Comparison of ENCODE assay signal across 1 cellular context in the genomic region with DNA sequence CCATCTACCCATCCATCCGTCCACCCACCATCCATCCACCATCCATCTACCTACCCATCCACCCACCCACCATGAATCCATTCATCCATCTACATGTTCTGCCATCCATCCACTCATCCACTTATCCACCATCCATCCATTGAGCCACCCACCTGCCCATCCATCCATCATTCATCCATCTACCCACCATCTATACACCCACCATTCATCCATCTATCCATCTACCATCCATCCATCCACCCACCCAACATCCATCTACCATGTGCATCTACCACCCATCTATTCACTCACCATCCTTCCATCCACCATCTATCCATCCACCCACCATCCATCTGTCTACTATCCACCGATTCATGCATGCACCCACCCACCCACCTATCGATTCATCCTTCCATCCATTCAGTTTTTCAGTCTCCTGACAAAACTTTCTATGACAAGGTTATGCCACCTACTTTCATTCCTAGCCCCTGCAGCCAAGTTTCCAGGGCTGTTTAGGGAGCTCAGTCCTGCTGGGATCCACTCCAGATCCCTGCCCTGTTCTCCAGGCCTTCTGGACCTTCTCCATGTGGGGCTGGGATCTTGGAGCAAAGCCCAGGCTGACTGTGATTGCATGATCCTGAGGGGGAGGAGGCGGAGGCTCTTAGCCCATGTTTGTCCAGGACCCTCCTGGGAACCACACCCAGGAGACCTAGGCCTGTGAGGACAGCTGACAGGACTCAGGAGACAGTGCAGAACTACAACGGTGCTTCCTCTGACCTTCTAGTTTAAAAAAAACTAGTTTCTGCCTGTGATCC.
TF ChIP-seq lines count a peak whose summit lies in the region.

No MANE protein-coding gene starts in this region.

TF ChIP-seq in K562, 482 proteins besides CTCF, POLR2A, EP300 and RAD21:
- TF ChIP-seq, protein P1, sequence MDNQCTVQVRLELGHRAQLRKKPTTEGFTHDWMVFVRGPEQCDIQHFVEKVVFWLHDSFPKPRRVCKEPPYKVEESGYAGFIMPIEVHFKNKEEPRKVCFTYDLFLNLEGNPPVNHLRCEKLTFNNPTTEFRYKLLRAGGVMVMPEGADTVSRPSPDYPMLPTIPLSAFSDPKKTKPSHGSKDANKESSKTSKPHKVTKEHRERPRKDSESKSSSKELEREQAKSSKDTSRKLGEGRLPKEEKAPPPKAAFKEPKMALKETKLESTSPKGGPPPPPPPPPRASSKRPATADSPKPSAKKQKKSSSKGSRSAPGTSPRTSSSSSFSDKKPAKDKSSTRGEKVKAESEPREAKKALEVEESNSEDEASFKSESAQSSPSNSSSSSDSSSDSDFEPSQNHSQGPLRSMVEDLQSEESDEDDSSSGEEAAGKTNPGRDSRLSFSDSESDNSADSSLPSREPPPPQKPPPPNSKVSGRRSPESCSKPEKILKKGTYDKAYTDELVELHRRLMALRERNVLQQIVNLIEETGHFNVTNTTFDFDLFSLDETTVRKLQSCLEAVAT (IDR thresholded peaks at IDR 0.05), result no peak
- TF ChIP-seq, protein P2, sequence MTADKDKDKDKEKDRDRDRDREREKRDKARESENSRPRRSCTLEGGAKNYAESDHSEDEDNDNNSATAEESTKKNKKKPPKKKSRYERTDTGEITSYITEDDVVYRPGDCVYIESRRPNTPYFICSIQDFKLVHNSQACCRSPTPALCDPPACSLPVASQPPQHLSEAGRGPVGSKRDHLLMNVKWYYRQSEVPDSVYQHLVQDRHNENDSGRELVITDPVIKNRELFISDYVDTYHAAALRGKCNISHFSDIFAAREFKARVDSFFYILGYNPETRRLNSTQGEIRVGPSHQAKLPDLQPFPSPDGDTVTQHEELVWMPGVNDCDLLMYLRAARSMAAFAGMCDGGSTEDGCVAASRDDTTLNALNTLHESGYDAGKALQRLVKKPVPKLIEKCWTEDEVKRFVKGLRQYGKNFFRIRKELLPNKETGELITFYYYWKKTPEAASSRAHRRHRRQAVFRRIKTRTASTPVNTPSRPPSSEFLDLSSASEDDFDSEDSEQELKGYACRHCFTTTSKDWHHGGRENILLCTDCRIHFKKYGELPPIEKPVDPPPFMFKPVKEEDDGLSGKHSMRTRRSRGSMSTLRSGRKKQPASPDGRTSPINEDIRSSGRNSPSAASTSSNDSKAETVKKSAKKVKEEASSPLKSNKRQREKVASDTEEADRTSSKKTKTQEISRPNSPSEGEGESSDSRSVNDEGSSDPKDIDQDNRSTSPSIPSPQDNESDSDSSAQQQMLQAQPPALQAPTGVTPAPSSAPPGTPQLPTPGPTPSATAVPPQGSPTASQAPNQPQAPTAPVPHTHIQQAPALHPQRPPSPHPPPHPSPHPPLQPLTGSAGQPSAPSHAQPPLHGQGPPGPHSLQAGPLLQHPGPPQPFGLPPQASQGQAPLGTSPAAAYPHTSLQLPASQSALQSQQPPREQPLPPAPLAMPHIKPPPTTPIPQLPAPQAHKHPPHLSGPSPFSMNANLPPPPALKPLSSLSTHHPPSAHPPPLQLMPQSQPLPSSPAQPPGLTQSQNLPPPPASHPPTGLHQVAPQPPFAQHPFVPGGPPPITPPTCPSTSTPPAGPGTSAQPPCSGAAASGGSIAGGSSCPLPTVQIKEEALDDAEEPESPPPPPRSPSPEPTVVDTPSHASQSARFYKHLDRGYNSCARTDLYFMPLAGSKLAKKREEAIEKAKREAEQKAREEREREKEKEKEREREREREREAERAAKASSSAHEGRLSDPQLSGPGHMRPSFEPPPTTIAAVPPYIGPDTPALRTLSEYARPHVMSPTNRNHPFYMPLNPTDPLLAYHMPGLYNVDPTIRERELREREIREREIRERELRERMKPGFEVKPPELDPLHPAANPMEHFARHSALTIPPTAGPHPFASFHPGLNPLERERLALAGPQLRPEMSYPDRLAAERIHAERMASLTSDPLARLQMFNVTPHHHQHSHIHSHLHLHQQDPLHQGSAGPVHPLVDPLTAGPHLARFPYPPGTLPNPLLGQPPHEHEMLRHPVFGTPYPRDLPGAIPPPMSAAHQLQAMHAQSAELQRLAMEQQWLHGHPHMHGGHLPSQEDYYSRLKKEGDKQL (CRISPR knock-in tag; IDR thresholded peaks at IDR 0.05; ENCODE audit: borderline replicate concordance), result no peak
- TF ChIP-seq DPF2 (IDR thresholded peaks at IDR 0.05) (no peak), SUPT5H (IDR thresholded peaks at IDR 0.05) (no peak), ELF4 (CRISPR knock-in tag; IDR thresholded peaks at IDR 0.05) (0 out of 2 replicates have a peak, but pooled peaks have one; percentile 61), ZKSCAN1 (IDR thresholded peaks at IDR 0.05; ENCODE audit: low read depth, low read length) (no peak), HEY1 (CRISPR knock-in tag; IDR thresholded peaks at IDR 0.05; ENCODE audit: borderline replicate concordance) (no peak), MCM7 (IDR thresholded peaks at IDR 0.05) (0 out of 4 replicates have a peak, but pooled peaks of 1 of the 2 experiments have one; percentile 34), EHMT2 (IDR thresholded peaks at IDR 0.05) (0 out of 2 replicates have a peak, but pooled peaks have one; percentile 35), TCF7L2 (IDR thresholded peaks at IDR 0.05; ENCODE audit: low read depth, low read length) (no peak), TOE1 (IDR thresholded peaks at IDR 0.05; ENCODE audit: borderline replicate concordance) (no peak), TOE1 (CRISPR knock-in tag; IDR thresholded peaks at IDR 0.05; ENCODE audit: borderline replicate concordance, low read depth) (no peak), MTA1 (IDR thresholded peaks at IDR 0.05; ENCODE audit: borderline replicate concordance) (no peak), TEAD1 (CRISPR knock-in tag; IDR thresholded peaks at IDR 0.05) (no peak), TRIM28 (IDR thresholded peaks at IDR 0.05) (no peak), OTX1 (CRISPR knock-in tag; IDR thresholded peaks at IDR 0.05) (0 out of 2 replicates have a peak, but pooled peaks have one; percentile 35), PHB (CRISPR knock-in tag; IDR thresholded peaks at IDR 0.05) (no peak), NR2C1 (IDR thresholded peaks at IDR 0.05) (no peak), NR2C1 (tag; IDR thresholded peaks at IDR 0.05) (no peak), ZNF324 (CRISPR knock-in tag; IDR thresholded peaks at IDR 0.05) (no peak), CXXC5 (CRISPR knock-in tag; IDR thresholded peaks at IDR 0.05) (no peak)
- TF ChIP-seq, protein P3, sequence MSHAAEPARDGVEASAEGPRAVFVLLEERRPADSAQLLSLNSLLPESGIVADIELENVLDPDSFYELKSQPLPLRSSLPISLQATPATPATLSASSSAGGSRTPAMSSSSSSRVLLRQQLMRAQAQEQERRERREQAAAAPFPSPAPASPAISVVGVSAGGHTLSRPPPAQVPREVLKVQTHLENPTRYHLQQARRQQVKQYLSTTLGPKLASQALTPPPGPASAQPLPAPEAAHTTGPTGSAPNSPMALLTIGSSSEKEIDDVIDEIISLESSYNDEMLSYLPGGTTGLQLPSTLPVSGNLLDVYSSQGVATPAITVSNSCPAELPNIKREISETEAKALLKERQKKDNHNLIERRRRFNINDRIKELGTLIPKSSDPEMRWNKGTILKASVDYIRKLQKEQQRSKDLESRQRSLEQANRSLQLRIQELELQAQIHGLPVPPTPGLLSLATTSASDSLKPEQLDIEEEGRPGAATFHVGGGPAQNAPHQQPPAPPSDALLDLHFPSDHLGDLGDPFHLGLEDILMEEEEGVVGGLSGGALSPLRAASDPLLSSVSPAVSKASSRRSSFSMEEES (CRISPR knock-in tag; IDR thresholded peaks at IDR 0.05), result no peak
- TF ChIP-seq, protein P4, sequence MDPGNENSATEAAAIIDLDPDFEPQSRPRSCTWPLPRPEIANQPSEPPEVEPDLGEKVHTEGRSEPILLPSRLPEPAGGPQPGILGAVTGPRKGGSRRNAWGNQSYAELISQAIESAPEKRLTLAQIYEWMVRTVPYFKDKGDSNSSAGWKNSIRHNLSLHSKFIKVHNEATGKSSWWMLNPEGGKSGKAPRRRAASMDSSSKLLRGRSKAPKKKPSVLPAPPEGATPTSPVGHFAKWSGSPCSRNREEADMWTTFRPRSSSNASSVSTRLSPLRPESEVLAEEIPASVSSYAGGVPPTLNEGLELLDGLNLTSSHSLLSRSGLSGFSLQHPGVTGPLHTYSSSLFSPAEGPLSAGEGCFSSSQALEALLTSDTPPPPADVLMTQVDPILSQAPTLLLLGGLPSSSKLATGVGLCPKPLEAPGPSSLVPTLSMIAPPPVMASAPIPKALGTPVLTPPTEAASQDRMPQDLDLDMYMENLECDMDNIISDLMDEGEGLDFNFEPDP (CRISPR knock-in tag; IDR thresholded peaks at IDR 0.05), result no peak
- TF ChIP-seq, protein P5, sequence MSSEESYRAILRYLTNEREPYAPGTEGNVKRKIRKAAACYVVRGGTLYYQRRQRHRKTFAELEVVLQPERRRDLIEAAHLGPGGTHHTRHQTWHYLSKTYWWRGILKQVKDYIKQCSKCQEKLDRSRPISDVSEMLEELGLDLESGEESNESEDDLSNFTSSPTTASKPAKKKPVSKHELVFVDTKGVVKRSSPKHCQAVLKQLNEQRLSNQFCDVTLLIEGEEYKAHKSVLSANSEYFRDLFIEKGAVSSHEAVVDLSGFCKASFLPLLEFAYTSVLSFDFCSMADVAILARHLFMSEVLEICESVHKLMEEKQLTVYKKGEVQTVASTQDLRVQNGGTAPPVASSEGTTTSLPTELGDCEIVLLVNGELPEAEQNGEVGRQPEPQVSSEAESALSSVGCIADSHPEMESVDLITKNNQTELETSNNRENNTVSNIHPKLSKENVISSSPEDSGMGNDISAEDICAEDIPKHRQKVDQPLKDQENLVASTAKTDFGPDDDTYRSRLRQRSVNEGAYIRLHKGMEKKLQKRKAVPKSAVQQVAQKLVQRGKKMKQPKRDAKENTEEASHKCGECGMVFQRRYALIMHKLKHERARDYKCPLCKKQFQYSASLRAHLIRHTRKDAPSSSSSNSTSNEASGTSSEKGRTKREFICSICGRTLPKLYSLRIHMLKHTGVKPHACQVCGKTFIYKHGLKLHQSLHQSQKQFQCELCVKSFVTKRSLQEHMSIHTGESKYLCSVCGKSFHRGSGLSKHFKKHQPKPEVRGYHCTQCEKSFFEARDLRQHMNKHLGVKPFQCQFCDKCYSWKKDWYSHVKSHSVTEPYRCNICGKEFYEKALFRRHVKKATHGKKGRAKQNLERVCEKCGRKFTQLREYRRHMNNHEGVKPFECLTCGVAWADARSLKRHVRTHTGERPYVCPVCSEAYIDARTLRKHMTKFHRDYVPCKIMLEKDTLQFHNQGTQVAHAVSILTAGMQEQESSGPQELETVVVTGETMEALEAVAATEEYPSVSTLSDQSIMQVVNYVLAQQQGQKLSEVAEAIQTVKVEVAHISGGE (CRISPR knock-in tag; IDR thresholded peaks at IDR 0.05), result no peak
- TF ChIP-seq, protein P6, sequence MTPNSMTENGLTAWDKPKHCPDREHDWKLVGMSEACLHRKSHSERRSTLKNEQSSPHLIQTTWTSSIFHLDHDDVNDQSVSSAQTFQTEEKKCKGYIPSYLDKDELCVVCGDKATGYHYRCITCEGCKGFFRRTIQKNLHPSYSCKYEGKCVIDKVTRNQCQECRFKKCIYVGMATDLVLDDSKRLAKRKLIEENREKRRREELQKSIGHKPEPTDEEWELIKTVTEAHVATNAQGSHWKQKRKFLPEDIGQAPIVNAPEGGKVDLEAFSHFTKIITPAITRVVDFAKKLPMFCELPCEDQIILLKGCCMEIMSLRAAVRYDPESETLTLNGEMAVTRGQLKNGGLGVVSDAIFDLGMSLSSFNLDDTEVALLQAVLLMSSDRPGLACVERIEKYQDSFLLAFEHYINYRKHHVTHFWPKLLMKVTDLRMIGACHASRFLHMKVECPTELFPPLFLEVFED (CRISPR knock-in tag; conservative IDR thresholded peaks at IDR 0.05), result no peak
- TF ChIP-seq, protein P7, sequence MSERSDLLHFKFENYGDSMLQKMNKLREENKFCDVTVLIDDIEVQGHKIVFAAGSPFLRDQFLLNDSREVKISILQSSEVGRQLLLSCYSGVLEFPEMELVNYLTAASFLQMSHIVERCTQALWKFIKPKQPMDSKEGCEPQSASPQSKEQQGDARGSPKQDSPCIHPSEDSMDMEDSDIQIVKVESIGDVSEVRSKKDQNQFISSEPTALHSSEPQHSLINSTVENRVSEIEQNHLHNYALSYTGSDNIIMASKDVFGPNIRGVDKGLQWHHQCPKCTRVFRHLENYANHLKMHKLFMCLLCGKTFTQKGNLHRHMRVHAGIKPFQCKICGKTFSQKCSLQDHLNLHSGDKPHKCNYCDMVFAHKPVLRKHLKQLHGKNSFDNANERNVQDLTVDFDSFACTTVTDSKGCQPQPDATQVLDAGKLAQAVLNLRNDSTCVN (CRISPR knock-in tag; IDR thresholded peaks at IDR 0.05), result peak; percentile 64; the same call in 1 of the 2 replicates
